ENCODE assay signal across 29 cellular contexts in the genomic region with DNA sequence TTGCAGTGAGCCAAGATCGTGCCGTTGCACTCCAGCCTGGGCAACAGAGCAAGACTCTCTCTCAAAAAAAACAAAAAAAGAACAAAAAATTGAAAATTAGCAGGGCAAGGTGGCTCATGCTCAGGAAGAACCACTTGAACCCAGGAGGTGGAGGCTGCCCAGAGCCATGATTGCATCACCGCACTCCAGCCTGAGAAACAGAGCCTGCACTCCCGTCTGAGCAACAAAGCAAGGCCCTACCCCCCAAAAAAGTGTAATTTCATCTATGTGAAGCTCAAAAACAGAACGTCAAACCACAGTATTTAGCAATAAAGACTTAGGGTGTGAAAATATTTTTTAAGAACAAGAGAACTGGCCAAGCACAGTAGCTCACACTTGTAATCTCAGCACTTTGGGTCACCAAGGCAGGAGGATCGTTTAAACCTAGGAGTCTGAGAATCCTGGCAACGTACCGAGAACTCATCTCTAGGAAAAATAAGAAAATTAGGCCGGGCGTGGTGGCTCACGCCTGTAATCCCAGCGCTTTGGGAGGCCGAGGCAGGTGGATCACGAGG. TPM values are rescaled to one million over a fixed set of nuclear protein-coding genes. Genes with fewer than 3 reads are reported as not detected.
DNase-seq lines count a peak whose midpoint lies in the region; ATAC-seq, FAIRE-seq and TF ChIP-seq lines count a peak whose summit lies in the region.
"Had no signal": no experiment of that assay in that cellular context is flagged by ENCODE, and none has a peak within 500 bp of the region (broad histone marks: within the 10 kb centered on the region; RNA-seq: fewer than 3 reads in every experiment).

No MANE protein-coding gene starts in this region.

- peaks cover 1 to 28% (median 13%) of the 10 kb centered on the region in 5 donors for H3K36me3 Mint-ChIP-seq in naive thymus-derived CD4-positive, alpha-beta T cell

- H3K9ac ChIP-seq in IMR-90 (ENCODE audit: low read depth, low read length), result no peak overlapping the region
- no peak overlapping the region for H3K9ac ChIP-seq in K562 (ENCODE audit: insufficient read depth in 1 of 2, low read depth in 2 of 2, low read length in 2 of 2)
- H3K9ac ChIP-seq: BLaER1, parathyroid adenoma had no signal

- peak overlapping the region in 1 of 9 donors; percentile 20 for H3K27ac Mint-ChIP-seq in naive thymus-derived CD4-positive, alpha-beta T cell
- H3K27ac Mint-ChIP-seq: activated naive CD4-positive, alpha-beta T cell treated with anti-CD3 and anti-CD28 coated beads for 36 hours; activated T-cell treated with anti-CD3 and anti-CD28 coated beads, Interleukin-2, amount 50 U/mL, for 24 hours; brain had no signal

- no peak overlapping the region for H2AK5ac ChIP-seq in IMR-90 (ENCODE audit: low read depth, low read length)

- H3K27me3 ChIP-seq in IMR-90 (ENCODE audit: control insufficient read depth, insufficient read depth, low read length) (no peaks in the 10 kb centered on the region), K562 (ENCODE audit: control insufficient read depth in 2 of 2, insufficient read depth in 2 of 2, low read length in 2 of 2) (no peaks in the 10 kb centered on the region), psoas muscle (ENCODE audit: insufficient read depth in 3 of 3, low read length in 2 of 3) (no peaks in the 10 kb centered on the region)
- H3K27me3 ChIP-seq in naive thymus-derived CD4-positive, alpha-beta T cell (ENCODE audit: control insufficient read depth in 2 of 2, insufficient read depth in 2 of 2, low read length in 2 of 2), result no peaks in the 10 kb centered on the region
- H3K27me3 ChIP-seq: adrenal gland, BLaER1, transverse colon had no signal

- no peaks in the 10 kb centered on the region for H3K27me3 Mint-ChIP-seq in naive thymus-derived CD4-positive, alpha-beta T cell
- H3K27me3 Mint-ChIP-seq: activated T-cell treated with anti-CD3 and anti-CD28 coated beads, Interleukin-2, amount 50 U/mL, for 24 hours; brain had no signal

- H3K4me1 Mint-ChIP-seq in naive thymus-derived CD4-positive, alpha-beta T cell, result peaks cover 7 to 53% (median 34%) of the 10 kb centered on the region in 7 donors
- H3K4me1 Mint-ChIP-seq: brain had no signal

- H2AK9ac ChIP-seq in IMR-90 (replicated peaks; ENCODE audit: low read depth, low read length, poor library complexity), result no peak overlapping the region

- peak overlapping the region in 1 of 10 donors; percentile 20 for H3K4me3 Mint-ChIP-seq in naive thymus-derived CD4-positive, alpha-beta T cell
- H3K4me3 Mint-ChIP-seq: activated naive CD4-positive, alpha-beta T cell treated with anti-CD3 and anti-CD28 coated beads for 36 hours; activated T-cell treated with anti-CD3 and anti-CD28 coated beads, Interleukin-2, amount 50 U/mL, for 24 hours; brain; neural crest cell had no signal

- CTCF ChIA-PET in IMR-90 (lab: Yijun Ruan, JAX) (no interaction called here), K562 (lab: Yijun Ruan, JAX; ENCODE audit: low intra/inter-chr PET ratio) (no interaction called here)
- CTCF ChIA-PET in naive thymus-derived CD4-positive, alpha-beta T cell (lab: Charles Lee), result no interaction called here

- BruUV-seq in IMR-90 (replicated peaks; lab: Mats Ljungman, UMichigan), result no TSS peak
- BruUV-seq in K562 (replicated peaks; lab: Mats Ljungman, UMichigan), result no TSS peak

- H4K5ac ChIP-seq in IMR-90 (ENCODE audit: low read depth, low read length), result no peak overlapping the region

- H3K4me3 ChIP-seq in IMR-90 (ENCODE audit: insufficient read depth, low read depth, low read length) (no peak overlapping the region), K562 (no peak overlapping the region), psoas muscle (no peak overlapping the region)
- H3K4me3 ChIP-seq in naive thymus-derived CD4-positive, alpha-beta T cell (ENCODE audit: low read length), result no peak overlapping the region
- H3K4me3 ChIP-seq: adrenal gland, BLaER1, transverse colon had no signal

- dilution Hi-C loops in IMR-90 (cut with HindIII; ENCODE audit: low sequenced_read_pairs, unreplicated experiment), result no loop called here

- no peak overlapping the region for H2BK120ac ChIP-seq in IMR-90 (ENCODE audit: low read depth, low read length)

- no peak for FAIRE-seq in K562 (lab: Jason Lieb, UNC)
- FAIRE-seq: GM19239 had no signal

- ATAC-seq in IMR-90 (ENCODE audit: low read depth), result no peak
- ATAC-seq in K562, result no peak
- ATAC-seq in naive thymus-derived CD4-positive, alpha-beta T cell, result peak; percentile 63
- no peak for ATAC-seq in psoas muscle
- no peak for ATAC-seq in HG03460 (IDR thresholded peaks at IDR 0.05; ENCODE audit: unreplicated experiment)
- ATAC-seq: right cardiac atrium had no signal

- TF ChIP-seq RAD21 in IMR-90 (IDR thresholded peaks at IDR 0.05; ENCODE audit: low read length) (no peak), K562 (CRISPR knock-in tag; conservative IDR thresholded peaks at IDR 0.05 in 1 of 2, IDR thresholded peaks at IDR 0.05 in 1 of 2) (no peak)

- H3K36me3 ChIP-seq in IMR-90 (ENCODE audit: control insufficient read depth, insufficient read depth, low read length), result peaks cover 3% of the 10 kb centered on the region
- no peaks in the 10 kb centered on the region for H3K36me3 ChIP-seq in K562 (ENCODE audit: control insufficient read depth, insufficient read depth, low read length)
- H3K36me3 ChIP-seq in naive thymus-derived CD4-positive, alpha-beta T cell (ENCODE audit: control insufficient read depth in 2 of 3, insufficient read depth in 3 of 3, low read length in 3 of 3), result peaks cover 0 to 5% (median 0%) of the 10 kb centered on the region in 3 experiments
- peaks cover 0 to 6% of the 10 kb centered on the region in 2 donors for H3K36me3 ChIP-seq in psoas muscle (ENCODE audit: insufficient read depth in 1 of 2, low read depth in 1 of 2)
- H3K36me3 ChIP-seq: adrenal gland, transverse colon had no signal

- no peaks in the 10 kb centered on the region for H3K9me1 ChIP-seq in IMR-90 (ENCODE audit: insufficient read depth, low read length)
- no peaks in the 10 kb centered on the region for H3K9me1 ChIP-seq in K562 (ENCODE audit: control insufficient read depth, insufficient read depth, low read length)

- H3K79me1 ChIP-seq in IMR-90 (ENCODE audit: low read depth in 1 of 2, low read length in 2 of 2), result peaks cover 31 to 54% of the 10 kb centered on the region in 2 experiments

- H3K4ac ChIP-seq in IMR-90 (ENCODE audit: low read depth, low read length), result no peak overlapping the region

- no peak overlapping the region for H3K23ac ChIP-seq in IMR-90 (ENCODE audit: low read depth, low read length)

- intact Hi-C loops in IMR-90 (cut with micrococcal nuclease) (no loop called here), K562 (cut with micrococcal nuclease) (no loop called here), psoas muscle (cut with DNase I) (no loop called here)
- intact Hi-C loops in naive thymus-derived CD4-positive, alpha-beta T cell (cut with micrococcal nuclease), result no loop called here

- H3K14ac ChIP-seq in IMR-90 (replicated peaks; ENCODE audit: low read depth, low read length), result no peak overlapping the region

- no peak for DNase-seq in IMR-90
- peak; percentile 97 to 98 for DNase-seq in NOMO-1 (lab: John Stamatoyannopoulos, UW; ENCODE audit: unreplicated experiment in 2 of 2)
- DNase-seq in K562 (ENCODE audit: extremely low read depth in 1 of 4, low spot score in 3 of 4), result no peak
- DNase-seq in naive thymus-derived CD4-positive, alpha-beta T cell, result no peak
- no peak for DNase-seq in psoas muscle
- DNase-seq in NCI-H1048 (lab: John Stamatoyannopoulos, UW), result no peak
- no peak for DNase-seq in NCI-H1694 (lab: John Stamatoyannopoulos, UW)
- DNase-seq: ACHN; activated CD4-positive, alpha-beta T cell treated with anti-CD3 and anti-CD28 coated beads for 1 hour; activated naive CD4-positive, alpha-beta T cell treated with anti-CD3 and anti-CD28 coated beads for 36 hours; activated T-cell treated with anti-CD3 and anti-CD28 coated beads, Interleukin-2, amount 50 U/mL, for 24 hours; adrenal gland; DMS79; effector memory CD4-positive, alpha-beta T cell; glutamatergic neuron; H7; islet precursor cell; NCI-H1092 treated with DMSO at 0.1 percent for 48 hours; NCI-H1930; NCI-H524; right cardiac atrium; stimulated activated CD4-positive, alpha-beta T cell treated with anti-CD3 and anti-CD28 coated beads, Interleukin-4, amount 100 ng/mL, for 1 hour; transverse colon had no signal

- no peak for TF ChIP-seq EP300 in K562 (IDR thresholded peaks at IDR 0.05; ENCODE audit: low read length)

- H3K27ac ChIP-seq in IMR-90 (ENCODE audit: insufficient read depth, low read length) (no peak overlapping the region), K562 (ENCODE audit: extremely low read depth, low read depth, low read length) (no peak overlapping the region), psoas muscle (no peak overlapping the region)
- no peak overlapping the region for H3K27ac ChIP-seq in naive thymus-derived CD4-positive, alpha-beta T cell (ENCODE audit: low read depth, low read length)
- H3K27ac ChIP-seq: adrenal gland, BLaER1, parathyroid adenoma, transverse colon had no signal

- H3K4me1 ChIP-seq in IMR-90 (ENCODE audit: control insufficient read depth, insufficient read depth, low read length), result no peaks in the 10 kb centered on the region; the same call in 1 of the 2 replicates
- peaks cover 0 to 3% of the 10 kb centered on the region in 2 experiments; a peak in 3 of 5 replicates for H3K4me1 ChIP-seq in K562 (replicated peaks in 1 of 2; ENCODE audit: control insufficient read depth in 2 of 2, insufficient read depth in 2 of 2, low read length in 2 of 2)
- H3K4me1 ChIP-seq in naive thymus-derived CD4-positive, alpha-beta T cell (ENCODE audit: control insufficient read depth in 2 of 2, insufficient read depth in 2 of 2, low read length in 2 of 2), result peaks cover 0 to 3% of the 10 kb centered on the region in 2 donors
- H3K4me1 ChIP-seq in psoas muscle, result peaks cover under 1% of the 10 kb centered on the region
- H3K4me1 ChIP-seq: BLaER1, parathyroid adenoma, transverse colon had no signal

- peaks cover 0 to 2% (median 0%) of the 10 kb centered on the region in 11 donors for H3K9me3 Mint-ChIP-seq in naive thymus-derived CD4-positive, alpha-beta T cell
- H3K9me3 Mint-ChIP-seq: activated naive CD4-positive, alpha-beta T cell treated with anti-CD3 and anti-CD28 coated beads for 36 hours; activated T-cell treated with anti-CD3 and anti-CD28 coated beads, Interleukin-2, amount 50 U/mL, for 24 hours; neural crest cell had no signal

- TF ChIP-seq CTCF in IMR-90 (conservative IDR thresholded peaks at IDR 0.05; ENCODE audit: low read depth, low read length) (no peak), K562 (IDR thresholded peaks at IDR 0.05 in 2 of 3, conservative IDR thresholded peaks at IDR 0.05 in 1 of 3; ENCODE audit: insufficient read depth in 2 of 3, low read depth in 1 of 3, low read length in 3 of 3) (no peak), psoas muscle (IDR thresholded peaks at IDR 0.05) (no peak)

- POLR2A ChIA-PET in IMR-90 (lab: Charles Lee; ENCODE audit: unreplicated experiment), result no interaction called here
- POLR2A ChIA-PET in K562 (lab: Yijun Ruan, JAX), result no interaction called here
- POLR2A ChIA-PET in naive thymus-derived CD4-positive, alpha-beta T cell (lab: Charles Lee), result no interaction called here

- H3K4me2 ChIP-seq in IMR-90 (ENCODE audit: low read depth, low read length) (no peak overlapping the region), K562 (ENCODE audit: insufficient read depth, low read length) (no peak overlapping the region)
- H3K4me2 ChIP-seq: BLaER1 had no signal

- WGBS in IMR-90 (ENCODE audit: extremely low coverage in 2 of 2, insufficient read length in 1 of 2), 2 experiments, result 98% methylated on average over 5 of the region's 14 CpGs; no CpG with 5 or more reads in 1 of the 2 experiments
- 86% methylated on average over 13 of the region's 14 CpGs for WGBS in K562 (ENCODE audit: insufficient coverage, low coverage, missing lambda C conversion rate)
- WGBS in psoas muscle, 3 donors, result 93 to 96% (median 94%) methylated on average over 14 of the region's 14 CpGs

- in situ Hi-C loops in IMR-90 (cut with MboI; ENCODE audit: low sequenced_read_pairs), result no loop called here
- in situ Hi-C loops in K562 (cut with MboI), result no loop called here

- H4K20me1 ChIP-seq in IMR-90 (ENCODE audit: insufficient read depth, low read length) (no peaks in the 10 kb centered on the region; the same call in 1 of the 2 replicates), K562 (replicated peaks; ENCODE audit: control insufficient read depth, insufficient read depth, low read length) (no peaks in the 10 kb centered on the region)

- H3K9me3 ChIP-seq in IMR-90 (ENCODE audit: control insufficient read depth, insufficient read depth, low read length), result no peaks in the 10 kb centered on the region
- no peaks in the 10 kb centered on the region for H3K9me3 ChIP-seq in K562 (replicated peaks; ENCODE audit: control insufficient read depth, insufficient read depth, low read depth, low read length)
- H3K9me3 ChIP-seq in naive thymus-derived CD4-positive, alpha-beta T cell (ENCODE audit: control insufficient read depth in 2 of 3, low read length in 3 of 3), result no peaks in the 10 kb centered on the region
- no peaks in the 10 kb centered on the region for H3K9me3 ChIP-seq in psoas muscle
- H3K9me3 ChIP-seq: adrenal gland, transverse colon had no signal

- H4K91ac ChIP-seq in IMR-90 (ENCODE audit: insufficient read depth, low read depth, low read length), result no peak overlapping the region

- H2BK20ac ChIP-seq in IMR-90 (ENCODE audit: low read depth, low read length), result no peak overlapping the region

- H2AFZ ChIP-seq in IMR-90 (replicated peaks; ENCODE audit: low read length, poor library complexity) (no peak overlapping the region), K562 (ENCODE audit: low read depth, low read length) (no peak overlapping the region)
- H2AFZ ChIP-seq: parathyroid adenoma had no signal

- no peak for TF ChIP-seq POLR2A in IMR-90 (IDR thresholded peaks at IDR 0.05; ENCODE audit: low read depth, low read length)
- no peak for TF ChIP-seq POLR2A in K562 (conservative IDR thresholded peaks at IDR 0.05)

- H2BK5ac ChIP-seq in IMR-90 (ENCODE audit: low read depth, low read length, poor library complexity, severe bottlenecking), result no peak overlapping the region

- H2BK15ac ChIP-seq in IMR-90 (ENCODE audit: low read depth, low read length), result no peak overlapping the region

- H3K56ac ChIP-seq in IMR-90 (ENCODE audit: extremely low read depth, insufficient read depth, low read length), result no peak overlapping the region

- H3K18ac ChIP-seq in IMR-90 (ENCODE audit: low read depth, low read length), result no peak overlapping the region

- no peak overlapping the region for H4K8ac ChIP-seq in IMR-90 (ENCODE audit: low read depth in 2 of 2, low read length in 2 of 2)

- peaks cover 22% of the 10 kb centered on the region for H3K79me2 ChIP-seq in K562 (ENCODE audit: control insufficient read depth, insufficient read depth, low read length)

RNA-seq across cellular contexts. Expression of a gene that starts 38.1 kb away (rescaled TPM):
- total RNA-seq in IMR-90 (2012; rRNA removed) (32.3 and 53.3 TPM in 2 replicates), K562 (2014; rRNA removed) (8.0 and 8.2 TPM in 2 replicates), K562 (2014; rRNA removed; fragmentation: Illumina TruSeq; extraction: Trizol) (15.1 and 18.4 TPM in 2 replicates), K562 (2015; rRNA removed; fragmentation: Illumina TruSeq; extraction: Trizol) (15.5 and 17.7 TPM in 2 replicates), K562 (2021) (12.1 and 14.8 TPM in 2 replicates), psoas muscle (10 to 100 TPM; 17.5 to 27.7 (median 23.1) TPM)
- polyA plus RNA-seq in IMR-90 (2012; rRNA removed) (7.9 and 9.6 TPM in 2 replicates), K562 (2011; rRNA removed) (4.7 and 8.8 TPM in 2 replicates), K562 (2014; fragmentation: Illumina TruSeq; extraction: Trizol) (8.1 and 9.1 TPM in 2 replicates), K562 (2014; fragmentation: Nextera tagmentation; extraction: Ambion mirVana) (1 to 10 TPM; 2.7 to 3.9 TPM), K562 (2014; rRNA removed) (6.7 and 6.8 TPM in 2 replicates), psoas muscle (10 to 100 TPM in 1 of 3 donors, 1 to 10 TPM in 2; 8.8 to 19.7 (median 9.1) TPM)
- polyA plus RNA-seq in IMR-90 (2012; cell fraction: cytosol; rRNA removed), result 1.5 and 2.2 TPM in 2 replicates
- polyA plus RNA-seq in IMR-90 (2012; cell fraction: nucleus; rRNA removed; ENCODE audit: low replicate concordance), result 1.3 and 8.4 TPM in 2 replicates
- 10.7 and 41.9 TPM in 2 replicates for total RNA-seq in K562 (2011; cell fraction: chromatin; rRNA removed; ENCODE audit: low replicate concordance)
- 4.2 and 7.6 TPM in 2 replicates for total RNA-seq in K562 (2011; cell fraction: nucleolus; rRNA removed)
- total RNA-seq in K562 (2011; cell fraction: nucleoplasm; rRNA removed), result 15.5 and 17.0 TPM in 2 replicates
- 1.2 and 2.2 TPM in 2 replicates for polyA plus RNA-seq in K562 (2011; cell fraction: cytosol; rRNA removed)
- polyA plus RNA-seq in K562 (2011; cell fraction: nucleus; rRNA removed), result 2.9 and 3.1 TPM in 2 replicates
- polyA plus RNA-seq in K562 (2012), result 5.7 and 6.9 TPM in 2 replicates
- polyA minus RNA-seq in K562 (2011; rRNA and poly(A)+ RNA removed), result 20.7 TPM in 2 replicates
- polyA minus RNA-seq in K562 (2011; cell fraction: cytosol; rRNA and poly(A)+ RNA removed), result 4.4 and 6.0 TPM in 2 replicates
- 5.9 and 10.9 TPM in 2 replicates for polyA minus RNA-seq in K562 (2011; cell fraction: nucleus; rRNA and poly(A)+ RNA removed)
- 10 to 100 TPM; 39.7 to 50.7 (median 43.6) TPM for total RNA-seq in naive thymus-derived CD4-positive, alpha-beta T cell
- polyA plus RNA-seq in naive thymus-derived CD4-positive, alpha-beta T cell, result 10 to 100 TPM; 18.5 to 19.2 TPM

Comparison
In these comparisons a context has a peak if more than half of its experiments do, and no peak if none do; other contexts are left out.
1. DNase-seq: peak in NOMO-1 (2 of 2); none in IMR-90 (single experiment), K562 (0 of 4), naive thymus-derived CD4-positive, alpha-beta T cell (0 of 9), psoas muscle (0 of 2), NCI-H1048 (single experiment) and NCI-H1694 (single experiment).